Comparison of ENCODE assay signal across 8 cellular contexts in genomic region chr15:77944002-77944867, GRCh38.
A peak's percentile ranks its signal among the peaks of the same experiment; 100 is the strongest.
DNase-seq lines count a peak whose midpoint lies in the region; ATAC-seq, FAIRE-seq and TF ChIP-seq lines count a peak whose summit lies in the region.

No MANE protein-coding gene starts in this region.

- H3K9me3 ChIP-seq in A549, result no peaks in the 10 kb centered on the region

- CTCF ChIA-PET in A549 (lab: Yijun Ruan, JAX), result interaction anchor here (0.5 to 1.3 kb wide), 2 partner anchors 164 to 202 kb away, joined by 3 read pairs; no protein-coding TSS in a partner anchor

- POLR2A ChIA-PET in A549 (lab: Yijun Ruan, JAX), result no interaction called here

- DNase-seq in A549 (ENCODE audit: low read depth in 1 of 2, low spot score in 1 of 2) (peak in 1 of 2 experiments; percentile 68), NCI-H1092 treated with DMSO at 0.1 percent for 48 hours (lab: John Stamatoyannopoulos, UW) (peak; percentile 8), erythroblast (lab: John Stamatoyannopoulos, UW) (peak; percentile 78 to 79), midbrain (lab: John Stamatoyannopoulos, UW) (peak; percentile 80)
- DNase-seq in activated CD8-positive, alpha-beta memory T cell treated with anti-CD3 and anti-CD28 coated beads for 24 hours, result peak; percentile 70
- peak; percentile 11 for DNase-seq in stimulated activated CD8-positive, alpha-beta memory T cell treated with anti-CD3 and anti-CD28 coated beads, Interleukin-4, amount 100 ng/mL, for 24 hours (ENCODE audit: low read depth)

- H3K4me3 ChIP-seq in A549, result peak overlapping the region; percentile 26; the same call in 1 of the 3 replicates

- TF ChIP-seq POLR2A in A549 (IDR thresholded peaks at IDR 0.05; ENCODE audit: low read length), result no peak
- peak; percentile 24 for TF ChIP-seq POLR2A in GM15510 (IDR thresholded peaks at IDR 0.05; ENCODE audit: borderline replicate concordance, extremely low read depth, insufficient read length)
- peak; percentile 33 for TF ChIP-seq POLR2A in erythroblast (IDR thresholded peaks at IDR 0.05; ENCODE audit: low read length)

- H3K4me2 ChIP-seq in A549, result peak overlapping the region; percentile 31; the same call in 1 of the 3 replicates

- WGBS in A549 (ENCODE audit: missing lambda C conversion rate), result 67% methylated on average over 41 of the region's 45 CpGs

- no peak for FAIRE-seq in A549 (lab: Jason Lieb, UNC)

- TF ChIP-seq EP300 in A549 (IDR thresholded peaks at IDR 0.05), result no peak

- H3K4me1 ChIP-seq in A549, result no peaks in the 10 kb centered on the region

- peak; percentile 17 to 51; a peak in 1 of 6 replicates for ATAC-seq in A549
- ATAC-seq in HG02623 (IDR thresholded peaks at IDR 0.05; ENCODE audit: unreplicated experiment), result no peak

- H3K27ac ChIP-seq in A549, result 0 out of 6 replicates have a peak overlapping the region, but pooled peaks of 1 of the 2 experiments have one; percentile 51

- no peak for TF ChIP-seq CTCF in A549 (IDR thresholded peaks at IDR 0.05)

- no peak for TF ChIP-seq RAD21 in A549 (conservative IDR thresholded peaks at IDR 0.05 in 1 of 2, IDR thresholded peaks at IDR 0.05 in 1 of 2)

TF ChIP-seq in A549, 52 proteins besides CTCF, POLR2A, EP300 and RAD21:
- TF ChIP-seq E2F6 (IDR thresholded peaks at IDR 0.05; ENCODE audit: borderline replicate concordance, low read depth), result no peak
- no peak for TF ChIP-seq TP53 (CRISPR knock-in tag; IDR thresholded peaks at IDR 0.05)
